8 cellular contexts compared by ENCODE assay signal in genomic region chr2:84970956-84971798, GRCh38. TPM values are rescaled to one million over a fixed set of nuclear protein-coding genes. Genes with fewer than 3 reads are reported as not detected.
DNase-seq lines count a peak whose midpoint lies in the region; ATAC-seq and TF ChIP-seq lines count a peak whose summit lies in the region.

KCMF1 (plus strand) TSS chr2:84971161; CDS start chr2:84971452, 291 bp downstream.

- no peaks in the 10 kb centered on the region for H3K27me3 Mint-ChIP-seq in activated CD4-positive, alpha-beta memory T cell treated with anti-CD3 and anti-CD28 coated beads for 36 hours

- intact Hi-C loops in activated CD4-positive, alpha-beta memory T cell treated with anti-CD3 and anti-CD28 coated beads for 36 hours (cut with micrococcal nuclease): loop anchor here (1.0 to 2.0 kb wide), 2 partner anchors 44 to 66 kb away; partner anchors contain the start of gene TMSB10

- H3K36me3 ChIP-seq in liver (ENCODE audit: control insufficient read depth in 4 of 4, insufficient read depth in 3 of 4, low read depth in 1 of 4, low read length in 3 of 4): peaks cover 0 to 2% (median 0%) of the 10 kb centered on the region in 4 donors

- no peaks in the 10 kb centered on the region for H3K9me3 Mint-ChIP-seq in activated CD4-positive, alpha-beta memory T cell treated with anti-CD3 and anti-CD28 coated beads for 36 hours

- CTCF ChIA-PET in activated CD4-positive, alpha-beta memory T cell treated with anti-CD3 and anti-CD28 coated beads for 36 hours (lab: Charles Lee): interaction anchor here (1.4 to 6.8 kb wide), 5 partner anchors 25 to 48 kb away, joined by 6 to 53 read pairs (median 11); no protein-coding TSS in a partner anchor

- POLR2A ChIA-PET in activated CD4-positive, alpha-beta memory T cell treated with anti-CD3 and anti-CD28 coated beads for 36 hours (lab: Charles Lee): interaction anchor here (0.6 to 6.6 kb wide), 14 partner anchors 9 to 345 kb away, joined by 3 to 43 read pairs (median 5); no protein-coding TSS in a partner anchor

- H3K4me3 ChIP-seq in liver (ENCODE audit: low read depth in 1 of 3, low read length in 3 of 3): peak within 1 kb of the TSS; percentile 75 to 95 (median 92)

- H3K9me3 ChIP-seq in liver (ENCODE audit: control insufficient read depth in 4 of 4, low read length in 3 of 4): no peaks in the 10 kb centered on the region

- no peak for TF ChIP-seq CTCF in liver (IDR thresholded peaks at IDR 0.05; ENCODE audit: low read depth, low read length, missing input control)

- TF ChIP-seq RAD21 in liver (IDR thresholded peaks at IDR 0.05): no peak

- peaks cover 30% of the 10 kb centered on the region for H3K36me3 Mint-ChIP-seq in activated CD4-positive, alpha-beta memory T cell treated with anti-CD3 and anti-CD28 coated beads for 36 hours

- no peaks in the 10 kb centered on the region for H3K27me3 ChIP-seq in liver (ENCODE audit: control insufficient read depth in 4 of 4, insufficient read depth in 4 of 4, low read length in 3 of 4)

- peaks cover 44% of the 10 kb centered on the region for H3K4me1 Mint-ChIP-seq in activated CD4-positive, alpha-beta memory T cell treated with anti-CD3 and anti-CD28 coated beads for 36 hours (ENCODE audit: low read depth)

- ATAC-seq in HG02885 (IDR thresholded peaks at IDR 0.05; ENCODE audit: poor library complexity, unreplicated experiment): peak; percentile 56

- under 1% methylated on average over 122 of the region's 125 CpGs for WGBS in liver

- peak within 1 kb of the TSS; percentile 100 for H3K4me3 Mint-ChIP-seq in activated CD4-positive, alpha-beta memory T cell treated with anti-CD3 and anti-CD28 coated beads for 36 hours

- H3K4me1 ChIP-seq in liver (ENCODE audit: control insufficient read depth in 4 of 4, insufficient read depth in 4 of 4, low read length in 3 of 4): peaks cover 6 to 30% (median 23%) of the 10 kb centered on the region in 4 donors

- peak within 1 kb of the TSS; percentile 100 for H3K27ac Mint-ChIP-seq in activated CD4-positive, alpha-beta memory T cell treated with anti-CD3 and anti-CD28 coated beads for 36 hours

- peak within 1 kb of the TSS; percentile 92 to 95 for H3K27ac ChIP-seq in liver (ENCODE audit: low read depth in 1 of 2, low read length in 2 of 2)

- DNase-seq in SIG-M5 treated with dmso at 0.1 percent for 504 hours (lab: John Stamatoyannopoulos, UW; ENCODE audit: unreplicated experiment): peak; percentile 64
- no peak for DNase-seq in SIG-M5 (lab: John Stamatoyannopoulos, UW)
- peak; percentile 13 for DNase-seq in NCI-H345 treated with DMSO at 0.1 percent for 48 hours (lab: John Stamatoyannopoulos, UW; ENCODE audit: unreplicated experiment)
- DNase-seq in activated CD4-positive, alpha-beta memory T cell treated with anti-CD3 and anti-CD28 coated beads for 36 hours: peak; percentile 78
- DNase-seq in dermis blood vessel endothelial cell: peak; percentile 73
- DNase-seq in stimulated activated CD4-positive, alpha-beta T cell treated with anti-CD3 and anti-CD28 coated beads, Interleukin-4, amount 100 ng/mL, for 1 hour: peak; percentile 78

- peak within 1 kb of the TSS; percentile 97 to 98 for H3K9ac ChIP-seq in liver (ENCODE audit: low read depth in 1 of 2, low read length in 2 of 2)

TF ChIP-seq in liver, 16 proteins besides CTCF, POLR2A, EP300 and RAD21:
- TF ChIP-seq, protein P1, sequence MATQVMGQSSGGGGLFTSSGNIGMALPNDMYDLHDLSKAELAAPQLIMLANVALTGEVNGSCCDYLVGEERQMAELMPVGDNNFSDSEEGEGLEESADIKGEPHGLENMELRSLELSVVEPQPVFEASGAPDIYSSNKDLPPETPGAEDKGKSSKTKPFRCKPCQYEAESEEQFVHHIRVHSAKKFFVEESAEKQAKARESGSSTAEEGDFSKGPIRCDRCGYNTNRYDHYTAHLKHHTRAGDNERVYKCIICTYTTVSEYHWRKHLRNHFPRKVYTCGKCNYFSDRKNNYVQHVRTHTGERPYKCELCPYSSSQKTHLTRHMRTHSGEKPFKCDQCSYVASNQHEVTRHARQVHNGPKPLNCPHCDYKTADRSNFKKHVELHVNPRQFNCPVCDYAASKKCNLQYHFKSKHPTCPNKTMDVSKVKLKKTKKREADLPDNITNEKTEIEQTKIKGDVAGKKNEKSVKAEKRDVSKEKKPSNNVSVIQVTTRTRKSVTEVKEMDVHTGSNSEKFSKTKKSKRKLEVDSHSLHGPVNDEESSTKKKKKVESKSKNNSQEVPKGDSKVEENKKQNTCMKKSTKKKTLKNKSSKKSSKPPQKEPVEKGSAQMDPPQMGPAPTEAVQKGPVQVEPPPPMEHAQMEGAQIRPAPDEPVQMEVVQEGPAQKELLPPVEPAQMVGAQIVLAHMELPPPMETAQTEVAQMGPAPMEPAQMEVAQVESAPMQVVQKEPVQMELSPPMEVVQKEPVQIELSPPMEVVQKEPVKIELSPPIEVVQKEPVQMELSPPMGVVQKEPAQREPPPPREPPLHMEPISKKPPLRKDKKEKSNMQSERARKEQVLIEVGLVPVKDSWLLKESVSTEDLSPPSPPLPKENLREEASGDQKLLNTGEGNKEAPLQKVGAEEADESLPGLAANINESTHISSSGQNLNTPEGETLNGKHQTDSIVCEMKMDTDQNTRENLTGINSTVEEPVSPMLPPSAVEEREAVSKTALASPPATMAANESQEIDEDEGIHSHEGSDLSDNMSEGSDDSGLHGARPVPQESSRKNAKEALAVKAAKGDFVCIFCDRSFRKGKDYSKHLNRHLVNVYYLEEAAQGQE (IDR thresholded peaks at IDR 0.05): no peak
- no peak for TF ChIP-seq HNF4A (conservative IDR thresholded peaks at IDR 0.05)
- no peak for TF ChIP-seq NR2F2 (IDR thresholded peaks at IDR 0.05)
- TF ChIP-seq TAF1 (conservative IDR thresholded peaks at IDR 0.05): no peak
- no peak for TF ChIP-seq FOXA1 (IDR thresholded peaks at IDR 0.05)
- TF ChIP-seq YY1 (IDR thresholded peaks at IDR 0.05): no peak
- TF ChIP-seq MAX (IDR thresholded peaks at IDR 0.05): no peak

RNA-seq across cellular contexts. Expression of gene KCMF1, which starts in this region (rescaled TPM):
- 10 to 100 TPM; 90.5 to 94.1 TPM for total RNA-seq in activated CD4-positive, alpha-beta memory T cell treated with anti-CD3 and anti-CD28 coated beads for 36 hours
- total RNA-seq in dermis blood vessel endothelial cell (65.9 and 97.5 TPM in 2 replicates), liver (10 to 100 TPM; 25.5 to 45.4 TPM)
- polyA plus RNA-seq in liver: 10 to 100 TPM; 10.5 to 20.7 TPM
